In genomic region chr7:122535086-122535485, GRCh38 we compare ENCODE assay signal across 12 cellular contexts.
DNase-seq lines count a peak whose midpoint lies in the region; ATAC-seq and TF ChIP-seq lines count a peak whose summit lies in the region.
"Had no signal": no experiment of that assay in that cellular context is flagged by ENCODE, and none has a peak within 500 bp of the region (broad histone marks: within the 10 kb centered on the region; RNA-seq: fewer than 3 reads in every experiment).

No MANE protein-coding gene starts in this region.

- H3K4me2 ChIP-seq in PC-9 (0 out of 2 replicates have a peak overlapping the region, but pooled peaks have one; percentile 1), mammary epithelial cell (ENCODE audit: insufficient read depth, low read depth, low read length) (no peak overlapping the region)

- 69% methylated on average over 1 of the region's 1 CpG for WGBS in mammary epithelial cell (ENCODE audit: low coverage, missing lambda C conversion rate)

- dilution Hi-C loops in mammary epithelial cell (cut with HindIII; ENCODE audit: low sequenced_read_pairs): no loop called here

- H2AFZ ChIP-seq in PC-9 (no peak overlapping the region), mammary epithelial cell (ENCODE audit: low read depth, low read length) (no peak overlapping the region)

- no peaks in the 10 kb centered on the region for H3F3A ChIP-seq in PC-9 (ENCODE audit: insufficient read depth, low read depth)

- H3K9me3 ChIP-seq in PC-9 (ENCODE audit: insufficient read depth, low read depth) (no peaks in the 10 kb centered on the region), mammary epithelial cell (replicated peaks; ENCODE audit: insufficient read depth, low read length) (no peaks in the 10 kb centered on the region)

- no TSS peak for BruUV-seq in PC-9 (replicated peaks; lab: Mats Ljungman, UMichigan)
- BruUV-seq in mammary epithelial cell (replicated peaks; lab: Mats Ljungman, UMichigan): no TSS peak

- no peak overlapping the region for H3K27ac ChIP-seq in PC-9
- no peak overlapping the region for H3K27ac ChIP-seq in mammary epithelial cell (ENCODE audit: insufficient read depth, low read depth, low read length)
- no peak overlapping the region for H3K27ac ChIP-seq in foreskin keratinocyte

- no peak overlapping the region for H3K4me3 ChIP-seq in PC-9
- H3K4me3 ChIP-seq in mammary epithelial cell (replicated peaks in 1 of 3; ENCODE audit: insufficient read depth in 1 of 3, low read depth in 2 of 3, low read length in 3 of 3): no peak overlapping the region
- H3K4me3 ChIP-seq in retinal pigment epithelial cell (ENCODE audit: low read length): no peak overlapping the region

- POLR2A ChIA-PET in PC-9 (lab: Charles Lee; ENCODE audit: unreplicated experiment): no interaction called here

- no peaks in the 10 kb centered on the region for H4K20me1 ChIP-seq in PC-9 (ENCODE audit: insufficient read depth)
- H4K20me1 ChIP-seq in mammary epithelial cell (ENCODE audit: insufficient read depth, low read length): no peaks in the 10 kb centered on the region

- no peaks in the 10 kb centered on the region for H3K4me1 ChIP-seq in PC-9 (replicated peaks; ENCODE audit: insufficient read depth)
- H3K4me1 ChIP-seq in mammary epithelial cell (ENCODE audit: insufficient read depth, low read length): no peaks in the 10 kb centered on the region
- no peaks in the 10 kb centered on the region for H3K4me1 ChIP-seq in foreskin keratinocyte

- H3K9me2 ChIP-seq in PC-9 (ENCODE audit: insufficient read depth): no peaks in the 10 kb centered on the region

- TF ChIP-seq CTCF in PC-9 (conservative IDR thresholded peaks at IDR 0.05) (no peak), mammary epithelial cell (conservative IDR thresholded peaks at IDR 0.05 in 1 of 2, IDR thresholded peaks at IDR 0.05 in 1 of 2; ENCODE audit: extremely low read depth in 1 of 2, insufficient read depth in 1 of 2, low read depth in 1 of 2, low read length in 2 of 2) (no peak), foreskin keratinocyte (conservative IDR thresholded peaks at IDR 0.05) (no peak), retinal pigment epithelial cell (conservative IDR thresholded peaks at IDR 0.05; ENCODE audit: low read depth, low read length) (no peak)

- H3K36me3 ChIP-seq in PC-9 (ENCODE audit: low read depth) (no peaks in the 10 kb centered on the region), mammary epithelial cell (ENCODE audit: insufficient read depth, low read length) (no peaks in the 10 kb centered on the region)

- CTCF ChIA-PET in PC-9 (lab: Charles Lee) (no interaction called here), mammary epithelial cell (lab: Charles Lee; ENCODE audit: low non-redundant PET) (no interaction called here)

- intact Hi-C loops in PC-9 (cut with micrococcal nuclease; ENCODE audit: unreplicated experiment): no loop called here
- intact Hi-C loops in mammary epithelial cell (cut with micrococcal nuclease): no loop called here

- peak; percentile 46 for ATAC-seq in foreskin keratinocyte
- no peak for ATAC-seq in GM18498 (IDR thresholded peaks at IDR 0.05; ENCODE audit: unreplicated experiment)

- no peak overlapping the region for H3K9ac ChIP-seq in mammary epithelial cell (ENCODE audit: insufficient read depth, low read length)

- no peaks in the 10 kb centered on the region for H3K79me2 ChIP-seq in PC-9 (ENCODE audit: low read depth)
- H3K79me2 ChIP-seq in mammary epithelial cell (ENCODE audit: insufficient read depth, low read length): no peaks in the 10 kb centered on the region

- in situ Hi-C loops in mammary epithelial cell (cut with MboI; ENCODE audit: low sequenced_read_pairs in 2 of 2): loop anchor here (10.0 kb wide), 3 partner anchors 310 to 440 kb away; no protein-coding TSS in a partner anchor

- H3K27me3 ChIP-seq in PC-9 (ENCODE audit: insufficient read depth, low read depth) (no peaks in the 10 kb centered on the region), mammary epithelial cell (ENCODE audit: insufficient read depth, low read length) (no peaks in the 10 kb centered on the region), foreskin keratinocyte (peaks cover 10% of the 10 kb centered on the region)

- DNase-seq in PC-9 (peak in 1 of 2 experiments; percentile 66), mammary epithelial cell (peak; percentile 44), foreskin keratinocyte (peak in 1 of 2 donors; percentile 40), retinal pigment epithelial cell (ENCODE audit: low read depth) (peak; percentile 15), GM03348 (ENCODE audit: low spot score) (no peak), NCI-H82 treated with DMSO at 0.1 percent for 48 hours (lab: John Stamatoyannopoulos, UW; ENCODE audit: unreplicated experiment) (no peak)
- DNase-seq: C1 segment of cervical spinal cord; CD4-positive, alpha-beta T cell; DMS79; HCEC 1CT; HFFc6 had no signal

Comparison
In these comparisons a context has a peak if more than half of its experiments do, and no peak if none do; other contexts are left out.
1. DNase-seq: peak in mammary epithelial cell (single experiment) and retinal pigment epithelial cell (single experiment); none in GM03348 (single experiment) and NCI-H82 treated with DMSO at 0.1 percent for 48 hours (single experiment).